In the genomic region with DNA sequence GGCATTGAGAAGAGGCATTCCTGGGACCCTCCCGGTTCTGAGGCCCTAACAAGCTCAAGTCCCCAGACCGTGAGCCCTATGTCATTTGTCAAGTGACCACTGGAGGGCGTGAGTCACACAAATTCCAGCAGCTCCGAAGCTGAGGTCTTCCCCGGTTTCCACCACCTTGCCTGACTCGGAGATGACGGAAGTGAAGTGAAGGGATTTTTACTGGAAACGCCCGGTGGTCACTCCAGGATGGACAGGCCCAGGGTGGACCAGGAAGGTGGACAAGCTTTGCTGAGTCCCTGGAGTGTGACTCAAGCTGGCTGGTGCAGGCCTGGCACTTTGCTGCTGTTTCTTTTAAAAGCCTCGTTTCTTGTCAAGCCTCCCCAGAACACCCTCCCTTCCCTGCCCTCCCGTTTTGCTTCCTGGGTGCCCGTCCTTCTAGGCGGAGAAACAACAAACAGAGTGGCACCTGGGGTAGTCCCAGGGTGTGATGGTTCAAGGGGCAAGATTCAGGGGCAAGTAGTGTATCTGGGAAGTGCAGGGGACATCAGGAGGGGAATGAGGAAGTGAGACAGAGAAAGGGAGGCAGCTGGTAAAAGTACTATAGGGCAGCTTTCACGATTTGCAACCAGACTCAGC, we compare ENCODE assay signal across 8 cellular contexts. TPM values are rescaled to one million over a fixed set of nuclear protein-coding genes. Genes with fewer than 3 reads are reported as not detected.
A peak's percentile ranks its signal among the peaks of the same experiment; 100 is the strongest.
DNase-seq lines count a peak whose midpoint lies in the region; ATAC-seq and TF ChIP-seq lines count a peak whose summit lies in the region.

No MANE protein-coding gene starts in this region.

- H3K4me1 Mint-ChIP-seq in activated B cell treated with CpG ODN at 0.5 μM for 24 hours = peaks cover 50% of the 10 kb centered on the region

- H3K4me3 ChIP-seq in GM12875 (ENCODE audit: low read depth, low read length) (peak overlapping the region; percentile 35), kidney epithelial cell (ENCODE audit: low read depth, low read length) (peak overlapping the region; percentile 1)

- intact Hi-C loops in activated B cell treated with CpG ODN at 0.5 μM for 24 hours (cut with micrococcal nuclease) = loop anchor here (1.0 to 5.0 kb wide), 7 partner anchors 45 to 611 kb away; a partner anchor contains a TSS

- no peaks in the 10 kb centered on the region for H3K27me3 ChIP-seq in kidney epithelial cell (ENCODE audit: control insufficient read depth, insufficient read depth, low read length)

- POLR2A ChIA-PET in activated B cell treated with CpG ODN at 0.5 μM for 24 hours (lab: Charles Lee) = interaction anchor here (0.5 to 4.3 kb wide), 9 partner anchors 9 to 576 kb away, joined by 3 to 26 read pairs (median 3); a partner anchor contains a TSS

- no peaks in the 10 kb centered on the region for H3K9me3 Mint-ChIP-seq in activated B cell treated with CpG ODN at 0.5 μM for 24 hours

- ATAC-seq in HG03066 (IDR thresholded peaks at IDR 0.05; ENCODE audit: low read depth, unreplicated experiment) (peak; percentile 54), activated B cell treated with CpG ODN at 0.5 μM for 24 hours (ENCODE audit: low read depth) (peak; percentile 64)

- H3K4me3 Mint-ChIP-seq in activated B cell treated with CpG ODN at 0.5 μM for 24 hours = peak overlapping the region; percentile 83

- TF ChIP-seq CTCF in GM12875 (IDR thresholded peaks at IDR 0.05; ENCODE audit: borderline replicate concordance, insufficient read depth, low read depth, low read length) (peak; percentile 76), activated B cell treated with CpG ODN at 0.5 μM for 24 hours (IDR thresholded peaks at IDR 0.05) (no peak), kidney epithelial cell (IDR thresholded peaks at IDR 0.05; ENCODE audit: insufficient read depth, low read length, poor library complexity, severe bottlenecking) (peak; percentile 84)

- no peaks in the 10 kb centered on the region for H3K36me3 Mint-ChIP-seq in activated B cell treated with CpG ODN at 0.5 μM for 24 hours (ENCODE audit: low read depth)

- H3K36me3 ChIP-seq in kidney epithelial cell (ENCODE audit: control insufficient read depth, insufficient read depth, low read length) = no peaks in the 10 kb centered on the region

- H3K27me3 Mint-ChIP-seq in activated B cell treated with CpG ODN at 0.5 μM for 24 hours = no peaks in the 10 kb centered on the region

- DNase-seq in NCI-H2196 treated with DMSO at 0.1 percent for 48 hours (lab: John Stamatoyannopoulos, UW; ENCODE audit: unreplicated experiment) (peak; percentile 17), activated B cell treated with CpG ODN at 0.5 μM for 24 hours (peak; percentile 61), kidney epithelial cell (ENCODE audit: low read depth) (peak; percentile 66), mesenteric fat pad (ENCODE audit: low spot score) (no peak)
- DNase-seq in central memory CD4-positive, alpha-beta T cell = peak; percentile 77
- DNase-seq in stimulated activated CD4-positive, alpha-beta T cell treated with anti-CD3 and anti-CD28 coated beads, Interleukin-15, amount 100 ng/mL, for 24 hours = peak; percentile 85

- CTCF ChIA-PET in activated B cell treated with CpG ODN at 0.5 μM for 24 hours (lab: Charles Lee) = interaction anchor here (0.6 to 8.5 kb wide), 27 partner anchors 8 to 611 kb away, joined by 3 to 183 read pairs (median 4); a partner anchor contains a TSS

- peak overlapping the region; percentile 96 for H3K27ac Mint-ChIP-seq in activated B cell treated with CpG ODN at 0.5 μM for 24 hours

RNA-seq across cellular contexts. Expression of a gene that starts 5.3 kb away (rescaled TPM):
- total RNA-seq in activated B cell treated with CpG ODN at 0.5 μM for 24 hours (not detected in 2 replicates), kidney epithelial cell (0.04 TPM in 1 of 2 replicates, not detected in the other), mesenteric fat pad (0.13 TPM)
